18 cellular contexts compared by ENCODE assay signal in the genomic region with DNA sequence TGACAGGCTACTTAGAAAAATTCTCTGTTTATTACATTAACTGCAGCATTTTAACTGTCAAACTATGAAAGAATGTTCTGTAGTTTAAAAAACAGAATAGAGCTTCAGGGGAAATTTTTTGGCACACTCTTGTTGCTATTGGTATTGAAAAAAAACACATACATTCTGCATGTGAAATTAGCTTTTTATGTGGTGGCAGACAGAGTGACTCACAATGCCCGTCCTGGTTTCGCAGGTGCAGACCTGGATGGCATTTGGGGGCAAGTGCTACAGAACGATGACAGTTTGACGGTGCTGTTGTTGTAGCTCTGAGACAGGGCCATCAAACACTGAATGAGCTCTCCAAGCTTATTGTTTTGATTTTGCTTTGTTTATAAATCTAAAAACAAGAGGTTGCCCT.
DNase-seq lines count a peak whose midpoint lies in the region; FAIRE-seq and TF ChIP-seq lines count a peak whose summit lies in the region.
"Had no signal": no experiment of that assay in that cellular context is flagged by ENCODE, and none has a peak within 500 bp of the region (broad histone marks: within the 10 kb centered on the region; RNA-seq: fewer than 3 reads in every experiment).

No MANE protein-coding gene starts in this region.

- no peaks in the 10 kb centered on the region for H4K20me1 ChIP-seq in mammary epithelial cell (ENCODE audit: insufficient read depth, low read length)

- H3K4me3 ChIP-seq in mammary epithelial cell (replicated peaks in 1 of 3; ENCODE audit: insufficient read depth in 1 of 3, low read depth in 2 of 3, low read length in 3 of 3), result no peak overlapping the region
- H3K4me3 ChIP-seq: adrenal gland, tibial artery had no signal

- no peaks in the 10 kb centered on the region for H3K79me2 ChIP-seq in mammary epithelial cell (ENCODE audit: insufficient read depth, low read length)
- H3K79me2 ChIP-seq: parathyroid adenoma had no signal

- peaks cover 3% of the 10 kb centered on the region for H3K4me1 ChIP-seq in mammary epithelial cell (ENCODE audit: insufficient read depth, low read length)
- H3K4me1 ChIP-seq: parathyroid adenoma had no signal

- dilution Hi-C loops in mammary epithelial cell (cut with HindIII; ENCODE audit: low sequenced_read_pairs), result no loop called here

- no peak overlapping the region for H3K27ac ChIP-seq in mammary epithelial cell (ENCODE audit: insufficient read depth, low read depth, low read length)
- H3K27ac ChIP-seq: 22Rv1, parathyroid adenoma, tibial artery, VCaP had no signal

- H2AFZ ChIP-seq in mammary epithelial cell (ENCODE audit: low read depth, low read length), result no peak overlapping the region
- H2AFZ ChIP-seq: parathyroid adenoma had no signal

- FAIRE-seq in D721Med (lab: Jason Lieb, UNC), result no peak

- H3K9me3 ChIP-seq in mammary epithelial cell (replicated peaks; ENCODE audit: insufficient read depth, low read length), result no peaks in the 10 kb centered on the region
- H3K9me3 ChIP-seq: adrenal gland, tibial artery had no signal

- no peak overlapping the region for H3K9ac ChIP-seq in mammary epithelial cell (ENCODE audit: insufficient read depth, low read length)
- H3K9ac ChIP-seq: parathyroid adenoma had no signal

- in situ Hi-C loops in mammary epithelial cell (cut with MboI; ENCODE audit: low sequenced_read_pairs in 2 of 2), result loop anchor here in 1 of 2 donors (5.0 kb wide), 1 partner anchor 52 kb away; no protein-coding TSS in a partner anchor

- intact Hi-C loops in mammary epithelial cell (cut with micrococcal nuclease), result no loop called here

- 2% methylated on average over 4 of the region's 4 CpGs for WGBS in mammary epithelial cell (ENCODE audit: low coverage, missing lambda C conversion rate)

- H3K27me3 ChIP-seq in mammary epithelial cell (ENCODE audit: insufficient read depth, low read length), result no peaks in the 10 kb centered on the region
- H3K27me3 ChIP-seq: adrenal gland, tibial artery had no signal

- TF ChIP-seq CTCF in mammary epithelial cell (conservative IDR thresholded peaks at IDR 0.05 in 1 of 2, IDR thresholded peaks at IDR 0.05 in 1 of 2; ENCODE audit: extremely low read depth in 1 of 2, insufficient read depth in 1 of 2, low read depth in 1 of 2, low read length in 2 of 2), result no peak
- TF ChIP-seq CTCF in D721Med (IDR thresholded peaks at IDR 0.05; ENCODE audit: insufficient read depth, missing control alignments), result no peak

- DNase-seq in NCI-H2107 treated with DMSO at 0.1 percent for 48 hours (lab: John Stamatoyannopoulos, UW; ENCODE audit: unreplicated experiment) (peak; percentile 86), NCI-H2107 (lab: John Stamatoyannopoulos, UW) (no peak), mammary epithelial cell (peak; percentile 39), D721Med (ENCODE audit: insufficient read length, low spot score) (no peak), KG1 (lab: John Stamatoyannopoulos, UW) (no peak), NCI-H146 (lab: John Stamatoyannopoulos, UW) (no peak)
- DNase-seq in activated CD4-positive, alpha-beta T cell treated with anti-CD3 and anti-CD28 coated beads, Interleukin-2, amount 50 U/mL, for 4 hours, result peak; percentile 20 to 26
- DNase-seq in stimulated activated CD4-positive, alpha-beta T cell treated with anti-CD3 and anti-CD28 coated beads, Interleukin-4, amount 100 ng/mL, for 48 hours (ENCODE audit: low read depth in 2 of 2), result peak; percentile 13
- DNase-seq: adrenal gland, COR-L47, midbrain, NCI-H1092, NCI-H524 treated with DMSO at 0.1 percent for 48 hours, SHP77, tibial artery had no signal

- CTCF ChIA-PET in mammary epithelial cell (lab: Charles Lee; ENCODE audit: low non-redundant PET), result interaction anchor here (0.6 kb wide), 1 partner anchor 16 kb away, joined by 4 read pairs; no protein-coding TSS in a partner anchor

- BruUV-seq in mammary epithelial cell (replicated peaks; lab: Mats Ljungman, UMichigan), result no TSS peak

- no peaks in the 10 kb centered on the region for H3K36me3 ChIP-seq in mammary epithelial cell (ENCODE audit: insufficient read depth, low read length)
- H3K36me3 ChIP-seq: tibial artery had no signal

- no peak overlapping the region for H3K4me2 ChIP-seq in mammary epithelial cell (ENCODE audit: insufficient read depth, low read depth, low read length)

Comparison
In these comparisons a context has a peak if more than half of its experiments do, and no peak if none do; other contexts are left out.
1. DNase-seq: peak in NCI-H2107 treated with DMSO at 0.1 percent for 48 hours (single experiment), activated CD4-positive, alpha-beta T cell treated with anti-CD3 and anti-CD28 coated beads, Interleukin-2, amount 50 U/mL, for 4 hours (2 of 2), mammary epithelial cell (single experiment) and stimulated activated CD4-positive, alpha-beta T cell treated with anti-CD3 and anti-CD28 coated beads, Interleukin-4, amount 100 ng/mL, for 48 hours (2 of 2); none in NCI-H2107 (single experiment), D721Med (single experiment), KG1 (single experiment) and NCI-H146 (single experiment).